ENCODE assay signal across 8 cellular contexts in genomic region chr1:12447849-12448312, GRCh38.
DNase-seq lines count a peak whose midpoint lies in the region; ATAC-seq, FAIRE-seq and TF ChIP-seq lines count a peak whose summit lies in the region.

No MANE protein-coding gene starts in this region.

- no peak overlapping the region for H2AFZ ChIP-seq in HepG2 (ENCODE audit: low read length)

- no peak overlapping the region for H3K4me3 ChIP-seq in ascending aorta
- no peak overlapping the region for H3K4me3 ChIP-seq in HepG2 (replicated peaks in 1 of 3; ENCODE audit: insufficient read depth in 1 of 3, low read depth in 2 of 3, low read length in 3 of 3)
- H3K4me3 ChIP-seq in tibial artery: no peak overlapping the region

- peaks cover 60% of the 10 kb centered on the region for H3K4me1 Mint-ChIP-seq in activated CD4-positive, alpha-beta T cell treated with anti-CD3 and anti-CD28 coated beads for 36 hours

- intact Hi-C loops in activated CD4-positive, alpha-beta T cell treated with anti-CD3 and anti-CD28 coated beads for 36 hours (cut with DNase I, micrococcal nuclease): loop anchor here (2.0 to 5.0 kb wide), 2 partner anchors 33 to 391 kb away; no protein-coding TSS in a partner anchor
- intact Hi-C loops in ascending aorta (cut with DNase I): loop anchor here (2.0 kb wide), 1 partner anchor 41 kb away; no protein-coding TSS in a partner anchor
- intact Hi-C loops in HepG2 (cut with micrococcal nuclease; ENCODE audit: unreplicated experiment): no loop called here
- intact Hi-C loops in tibial artery (cut with DNase I; ENCODE audit: low total_unique reads): no loop called here

- TF ChIP-seq EP300 in HepG2 (IDR thresholded peaks at IDR 0.05; ENCODE audit: low read depth in 2 of 2, low read length in 2 of 2) (peak in 1 of 2 experiments; percentile 32; a peak in 1 of 4 replicates), HepG2 (CRISPR knock-in tag; IDR thresholded peaks at IDR 0.05; ENCODE audit: borderline replicate concordance) (no peak)

- no peak for ATAC-seq in activated CD4-positive, alpha-beta T cell treated with anti-CD3 and anti-CD28 coated beads for 36 hours
- no peak for ATAC-seq in HepG2
- ATAC-seq in GM18511 (IDR thresholded peaks at IDR 0.05; ENCODE audit: unreplicated experiment): no peak

- H3K4me2 ChIP-seq in HepG2 (ENCODE audit: low read depth, low read length): no peak overlapping the region

- in situ Hi-C loops in HepG2 (cut with HindIII; ENCODE audit: extremely low pct_ligation_motif_present, low pct_unique_long_range_greater_than_20kb) (no loop called here), GM13976 (cut with MboI; ENCODE audit: low sequenced_read_pairs, unreplicated experiment) (no loop called here)

- H3K36me3 Mint-ChIP-seq in activated CD4-positive, alpha-beta T cell treated with anti-CD3 and anti-CD28 coated beads for 36 hours (ENCODE audit: low read depth): peaks cover 49% of the 10 kb centered on the region

- POLR2A ChIA-PET in activated CD4-positive, alpha-beta T cell treated with anti-CD3 and anti-CD28 coated beads for 36 hours (lab: Charles Lee): no interaction called here
- POLR2A ChIA-PET in HepG2 (lab: Yijun Ruan, JAX): interaction anchor here (0.9 kb wide), 1 partner anchor 78 kb away, joined by 4 read pairs; no protein-coding TSS in a partner anchor

- H3K27ac ChIP-seq in ascending aorta (peak overlapping the region; percentile 69 to 89), HepG2 (ENCODE audit: extremely low read length, insufficient read depth, low read length) (no peak overlapping the region), tibial artery (peak overlapping the region; percentile 78 to 86)

- H3K79me2 ChIP-seq in HepG2 (ENCODE audit: insufficient read depth, low read length): no peaks in the 10 kb centered on the region

- peaks cover 43 to 66% of the 10 kb centered on the region in 2 donors for H3K4me1 ChIP-seq in ascending aorta
- H3K4me1 ChIP-seq in HepG2 (ENCODE audit: insufficient read depth, low read length): peaks cover 40% of the 10 kb centered on the region
- peaks cover 5 to 97% (median 75%) of the 10 kb centered on the region in 4 donors for H3K4me1 ChIP-seq in tibial artery

- no peaks in the 10 kb centered on the region for H3K36me3 ChIP-seq in ascending aorta
- H3K36me3 ChIP-seq in HepG2 (replicated peaks in 1 of 2; ENCODE audit: control insufficient read depth in 1 of 2, insufficient read depth in 2 of 2, low read length in 2 of 2): peaks cover 2 to 4% of the 10 kb centered on the region in 2 experiments; a peak in 2 of 5 replicates
- no peaks in the 10 kb centered on the region for H3K36me3 ChIP-seq in tibial artery

- H3K9me3 ChIP-seq in ascending aorta: no peaks in the 10 kb centered on the region
- no peaks in the 10 kb centered on the region for H3K9me3 ChIP-seq in HepG2 (ENCODE audit: low read length)
- H3K9me3 ChIP-seq in tibial artery: no peaks in the 10 kb centered on the region

- H3K9ac ChIP-seq in HepG2 (ENCODE audit: insufficient read depth, low read depth, low read length): no peak overlapping the region

- 70% methylated on average over 7 of the region's 7 CpGs for WGBS in HepG2 (ENCODE audit: low lambda C conversion rate)

- no peak for TF ChIP-seq CTCF in ascending aorta (IDR thresholded peaks at IDR 0.05)
- TF ChIP-seq CTCF in HepG2 (CRISPR knock-in tag; IDR thresholded peaks at IDR 0.05): no peak
- TF ChIP-seq CTCF in tibial artery (IDR thresholded peaks at IDR 0.05): no peak
- no peak for TF ChIP-seq CTCF in GM13976 (IDR thresholded peaks at IDR 0.05; ENCODE audit: borderline replicate concordance, control extremely low read depth, extremely low read depth, insufficient read depth, missing control alignments)

- no peak for DNase-seq in activated CD4-positive, alpha-beta T cell treated with anti-CD3 and anti-CD28 coated beads for 36 hours
- DNase-seq in activated CD4-positive, alpha-beta T cell treated with anti-CD3 and anti-CD28 coated beads, Interleukin-2, amount 50 U/mL, for 4 hours: no peak
- DNase-seq in ascending aorta (ENCODE audit: low spot score in 2 of 2) (no peak), HepG2 (ENCODE audit: low spot score) (peak; percentile 38), tibial artery (no peak), GM13976 (ENCODE audit: low spot score) (no peak), NCI-H748 (lab: John Stamatoyannopoulos, UW; ENCODE audit: unreplicated experiment) (no peak)

- H3K4me3 Mint-ChIP-seq in activated CD4-positive, alpha-beta T cell treated with anti-CD3 and anti-CD28 coated beads for 36 hours: no peak overlapping the region

- CTCF ChIA-PET in activated CD4-positive, alpha-beta T cell treated with anti-CD3 and anti-CD28 coated beads for 36 hours (lab: Charles Lee): interaction anchor here (0.6 to 2.5 kb wide), 5 partner anchors 9 to 430 kb away, joined by 3 to 8 read pairs (median 4); no protein-coding TSS in a partner anchor
- CTCF ChIA-PET in HepG2 (lab: Yijun Ruan, JAX; ENCODE audit: low intra/inter-chr PET ratio, low total read pairs): no interaction called here

- peaks cover 10% of the 10 kb centered on the region for H3K27me3 Mint-ChIP-seq in activated CD4-positive, alpha-beta T cell treated with anti-CD3 and anti-CD28 coated beads for 36 hours

- H3K27me3 ChIP-seq in ascending aorta (no peaks in the 10 kb centered on the region), HepG2 (ENCODE audit: control insufficient read depth in 1 of 2, insufficient read depth in 2 of 2, low read length in 2 of 2) (no peaks in the 10 kb centered on the region), tibial artery (no peaks in the 10 kb centered on the region)

- no peak for TF ChIP-seq RAD21 in HepG2 (CRISPR knock-in tag; IDR thresholded peaks at IDR 0.05)

- TF ChIP-seq POLR2A in HepG2 (IDR thresholded peaks at IDR 0.05; ENCODE audit: insufficient read depth in 1 of 2, low read depth in 2 of 2, low read length in 2 of 2): no peak

- H3K9me3 Mint-ChIP-seq in activated CD4-positive, alpha-beta T cell treated with anti-CD3 and anti-CD28 coated beads for 36 hours (ENCODE audit: low read depth): no peaks in the 10 kb centered on the region

- H4K20me1 ChIP-seq in HepG2 (ENCODE audit: insufficient read depth, low read length): no peaks in the 10 kb centered on the region

- no TSS peak for BruUV-seq in HepG2 (replicated peaks; lab: Mats Ljungman, UMichigan)

- H3K27ac Mint-ChIP-seq in activated CD4-positive, alpha-beta T cell treated with anti-CD3 and anti-CD28 coated beads for 36 hours: peak overlapping the region; percentile 35

- FAIRE-seq in HepG2 (lab: Jason Lieb, UNC): no peak

TF ChIP-seq in HepG2, 621 proteins besides CTCF, POLR2A, EP300 and RAD21 (continues in another document):
- TF ChIP-seq GATAD2A (CRISPR knock-in tag; IDR thresholded peaks at IDR 0.05) (peak; percentile 42), HNRNPK (IDR thresholded peaks at IDR 0.05; ENCODE audit: low read depth, low read length, poor library complexity, severe bottlenecking) (no peak), KDM3A (CRISPR knock-in tag; IDR thresholded peaks at IDR 0.05; ENCODE audit: low read depth) (no peak), CREB1 (IDR thresholded peaks at IDR 0.05) (no peak), CREB1 (CRISPR knock-in tag; IDR thresholded peaks at IDR 0.05) (peak; percentile 25; the same call in 1 of the 2 replicates), ZNF251 (CRISPR knock-in tag; IDR thresholded peaks at IDR 0.05) (no peak), ZNF775 (CRISPR knock-in tag; IDR thresholded peaks at IDR 0.05; ENCODE audit: borderline replicate concordance) (no peak), ZNF576 (CRISPR knock-in tag; IDR thresholded peaks at IDR 0.05) (no peak), ZNF331 (CRISPR knock-in tag; IDR thresholded peaks at IDR 0.05) (peak; percentile 13; the same call in 1 of the 2 replicates), POGZ (CRISPR knock-in tag; IDR thresholded peaks at IDR 0.05) (no peak), ARID5B (CRISPR knock-in tag; IDR thresholded peaks at IDR 0.05) (0 out of 2 replicates have a peak, but pooled peaks have one; percentile 19), ZNF362 (CRISPR knock-in tag; IDR thresholded peaks at IDR 0.05; ENCODE audit: borderline replicate concordance) (peak; percentile 49; the same call in 1 of the 2 replicates)

Comparison
In these comparisons a context has a peak if more than half of its experiments do, and no peak if none do; other contexts are left out.
1. intact Hi-C loops: an anchor here in activated CD4-positive, alpha-beta T cell treated with anti-CD3 and anti-CD28 coated beads for 36 hours (2.0 to 5.0 kb wide) and ascending aorta (2.0 kb wide); none called in HepG2 and tibial artery.